1 cellular context compared by ENCODE assay signal in the genomic region with DNA sequence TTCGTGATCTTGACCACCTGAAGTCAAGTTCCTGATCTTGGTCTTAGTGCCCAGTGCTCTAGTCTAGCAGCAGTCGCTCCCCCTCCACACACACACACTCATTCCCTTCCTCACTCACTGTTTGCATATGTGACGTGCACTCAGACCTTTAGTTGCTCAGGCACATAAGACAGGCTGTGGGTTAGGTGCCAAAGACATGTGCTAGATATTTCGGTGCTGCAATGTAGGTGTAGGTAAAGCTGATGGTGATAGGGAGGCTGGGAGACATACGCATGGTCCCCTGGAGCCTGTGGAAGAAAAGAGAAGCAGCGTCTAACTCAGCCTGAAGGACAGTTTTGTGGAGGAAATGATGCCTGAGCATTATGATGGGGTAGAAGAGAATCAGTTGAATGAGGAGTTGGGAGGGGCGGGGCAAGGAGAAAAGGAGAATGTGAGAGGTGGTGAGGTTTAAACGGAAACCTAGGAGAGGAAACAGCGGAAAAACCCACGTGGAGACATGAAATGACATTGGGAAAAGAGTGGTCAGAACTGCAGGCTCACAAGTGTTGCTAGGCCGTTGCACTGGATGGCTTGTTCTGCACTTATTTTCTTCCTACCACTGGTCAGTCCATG.
TF ChIP-seq lines count a peak whose summit lies in the region.

No MANE protein-coding gene starts in this region.

TF ChIP-seq in neural cell, 6 proteins besides CTCF, POLR2A, EP300 and RAD21 (continued from another document):
- TF ChIP-seq, protein P1, sequence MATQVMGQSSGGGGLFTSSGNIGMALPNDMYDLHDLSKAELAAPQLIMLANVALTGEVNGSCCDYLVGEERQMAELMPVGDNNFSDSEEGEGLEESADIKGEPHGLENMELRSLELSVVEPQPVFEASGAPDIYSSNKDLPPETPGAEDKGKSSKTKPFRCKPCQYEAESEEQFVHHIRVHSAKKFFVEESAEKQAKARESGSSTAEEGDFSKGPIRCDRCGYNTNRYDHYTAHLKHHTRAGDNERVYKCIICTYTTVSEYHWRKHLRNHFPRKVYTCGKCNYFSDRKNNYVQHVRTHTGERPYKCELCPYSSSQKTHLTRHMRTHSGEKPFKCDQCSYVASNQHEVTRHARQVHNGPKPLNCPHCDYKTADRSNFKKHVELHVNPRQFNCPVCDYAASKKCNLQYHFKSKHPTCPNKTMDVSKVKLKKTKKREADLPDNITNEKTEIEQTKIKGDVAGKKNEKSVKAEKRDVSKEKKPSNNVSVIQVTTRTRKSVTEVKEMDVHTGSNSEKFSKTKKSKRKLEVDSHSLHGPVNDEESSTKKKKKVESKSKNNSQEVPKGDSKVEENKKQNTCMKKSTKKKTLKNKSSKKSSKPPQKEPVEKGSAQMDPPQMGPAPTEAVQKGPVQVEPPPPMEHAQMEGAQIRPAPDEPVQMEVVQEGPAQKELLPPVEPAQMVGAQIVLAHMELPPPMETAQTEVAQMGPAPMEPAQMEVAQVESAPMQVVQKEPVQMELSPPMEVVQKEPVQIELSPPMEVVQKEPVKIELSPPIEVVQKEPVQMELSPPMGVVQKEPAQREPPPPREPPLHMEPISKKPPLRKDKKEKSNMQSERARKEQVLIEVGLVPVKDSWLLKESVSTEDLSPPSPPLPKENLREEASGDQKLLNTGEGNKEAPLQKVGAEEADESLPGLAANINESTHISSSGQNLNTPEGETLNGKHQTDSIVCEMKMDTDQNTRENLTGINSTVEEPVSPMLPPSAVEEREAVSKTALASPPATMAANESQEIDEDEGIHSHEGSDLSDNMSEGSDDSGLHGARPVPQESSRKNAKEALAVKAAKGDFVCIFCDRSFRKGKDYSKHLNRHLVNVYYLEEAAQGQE (IDR thresholded peaks at IDR 0.05; ENCODE audit: borderline replicate concordance): no peak
TF ChIP-seq in neural cell: peak in this region for 0.
